1 cellular context compared by ENCODE assay signal in the genomic region with DNA sequence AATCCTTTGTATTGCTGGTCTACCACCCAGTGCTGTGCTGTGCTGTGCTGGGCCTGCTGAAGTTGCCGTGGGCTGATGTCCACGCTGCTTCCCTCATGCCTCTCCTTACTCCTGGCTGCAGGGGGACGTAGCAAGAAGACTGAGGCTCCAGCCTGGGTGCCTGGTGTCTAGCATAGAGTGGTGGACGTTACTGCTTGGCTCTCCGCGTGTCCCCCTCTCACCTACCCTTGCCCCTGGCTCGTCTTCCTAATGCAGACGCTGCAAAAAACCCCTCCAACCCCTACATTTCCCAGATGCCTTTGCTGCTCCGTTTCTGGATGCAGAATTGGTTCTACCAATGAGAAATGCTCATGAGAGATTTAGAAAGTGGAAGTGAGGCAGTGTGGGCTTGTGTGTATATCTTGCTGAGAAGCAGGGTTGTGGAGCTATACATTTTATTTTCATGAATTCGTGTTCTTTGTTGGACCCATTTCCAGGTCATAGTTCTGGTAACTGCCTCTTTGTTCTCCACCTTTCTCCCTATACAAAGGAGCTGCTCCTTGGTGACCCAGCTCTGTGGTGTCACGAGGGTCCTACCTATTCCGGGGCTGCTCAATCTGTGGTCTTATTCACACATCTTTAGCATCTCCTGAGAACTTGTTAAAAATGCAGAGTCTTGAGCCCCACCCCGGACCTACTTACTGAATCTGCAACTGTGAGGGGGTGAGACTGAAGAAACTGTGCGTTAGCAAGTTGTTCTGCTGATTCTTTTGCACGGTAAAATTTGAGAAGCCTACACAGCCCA.
TF ChIP-seq lines count a peak whose summit lies in the region.

No MANE protein-coding gene starts in this region.

TF ChIP-seq in IMR-90, 13 proteins besides CTCF, POLR2A, EP300 and RAD21:
- TF ChIP-seq, protein P1, sequence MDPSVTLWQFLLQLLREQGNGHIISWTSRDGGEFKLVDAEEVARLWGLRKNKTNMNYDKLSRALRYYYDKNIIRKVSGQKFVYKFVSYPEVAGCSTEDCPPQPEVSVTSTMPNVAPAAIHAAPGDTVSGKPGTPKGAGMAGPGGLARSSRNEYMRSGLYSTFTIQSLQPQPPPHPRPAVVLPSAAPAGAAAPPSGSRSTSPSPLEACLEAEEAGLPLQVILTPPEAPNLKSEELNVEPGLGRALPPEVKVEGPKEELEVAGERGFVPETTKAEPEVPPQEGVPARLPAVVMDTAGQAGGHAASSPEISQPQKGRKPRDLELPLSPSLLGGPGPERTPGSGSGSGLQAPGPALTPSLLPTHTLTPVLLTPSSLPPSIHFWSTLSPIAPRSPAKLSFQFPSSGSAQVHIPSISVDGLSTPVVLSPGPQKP (IDR thresholded peaks at IDR 0.05; ENCODE audit: borderline replicate concordance, low read depth, low read length), result no peak
- no peak for TF ChIP-seq SMC3 (IDR thresholded peaks at IDR 0.05; ENCODE audit: low read depth, low read length)
- no peak for TF ChIP-seq RCOR1 (IDR thresholded peaks at IDR 0.05; ENCODE audit: insufficient replicate concordance, low read length)
- TF ChIP-seq NFE2L2 (IDR thresholded peaks at IDR 0.05; ENCODE audit: low read depth, low read length), result no peak
- no peak for TF ChIP-seq CHD1 (IDR thresholded peaks at IDR 0.05; ENCODE audit: low read depth, low read length)
- no peak for TF ChIP-seq FOS (IDR thresholded peaks at IDR 0.05; ENCODE audit: low read depth, low read length)
- no peak for TF ChIP-seq BHLHE40 (IDR thresholded peaks at IDR 0.05; ENCODE audit: low read depth, low read length)
- no peak for TF ChIP-seq MAZ (IDR thresholded peaks at IDR 0.05; ENCODE audit: borderline replicate concordance, low read depth, low read length)
- TF ChIP-seq RFX5 (IDR thresholded peaks at IDR 0.05; ENCODE audit: low read depth, low read length), result no peak
- TF ChIP-seq MXI1 (IDR thresholded peaks at IDR 0.05; ENCODE audit: borderline replicate concordance, low read depth, low read length), result no peak
- TF ChIP-seq CEBPB (IDR thresholded peaks at IDR 0.05; ENCODE audit: low read depth, low read length), result no peak
- no peak for TF ChIP-seq MAFK (IDR thresholded peaks at IDR 0.05; ENCODE audit: low read depth, low read length)
- TF ChIP-seq, protein P2, sequence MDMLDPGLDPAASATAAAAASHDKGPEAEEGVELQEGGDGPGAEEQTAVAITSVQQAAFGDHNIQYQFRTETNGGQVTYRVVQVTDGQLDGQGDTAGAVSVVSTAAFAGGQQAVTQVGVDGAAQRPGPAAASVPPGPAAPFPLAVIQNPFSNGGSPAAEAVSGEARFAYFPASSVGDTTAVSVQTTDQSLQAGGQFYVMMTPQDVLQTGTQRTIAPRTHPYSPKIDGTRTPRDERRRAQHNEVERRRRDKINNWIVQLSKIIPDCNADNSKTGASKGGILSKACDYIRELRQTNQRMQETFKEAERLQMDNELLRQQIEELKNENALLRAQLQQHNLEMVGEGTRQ (IDR thresholded peaks at IDR 0.05; ENCODE audit: low read depth, low read length), result no peak
